In genomic region chr10:125979976-125980375, GRCh38 we compare ENCODE assay signal across 21 cellular contexts.
"Had no signal": no experiment of that assay in that cellular context is flagged by ENCODE, and none has a peak within 500 bp of the region (broad histone marks: within the 10 kb centered on the region; RNA-seq: fewer than 3 reads in every experiment).

No MANE protein-coding gene starts in this region.

- H3K9me3 ChIP-seq: left lung, lower lobe of right lung, ovary, right atrium auricular region, right lobe of liver, spleen, suprapubic skin, thoracic aorta, tibial artery, upper lobe of right lung had no signal

- DNase-seq: hippocampal formation; kidney glomerular epithelial cell; left colon; left lung; lower lobe of right lung; mammary epithelial cell; mesenchymal stem cell; naive thymus-derived CD4-positive, alpha-beta T cell; ovary; right lobe of liver; small intestine; spleen; stimulated activated CD4-positive, alpha-beta T cell treated with anti-CD3 and anti-CD28 coated beads, Interleukin-4, amount 100 ng/mL, for 24 hours; stimulated activated naive CD4-positive, alpha-beta T cell; tibial artery; upper lobe of right lung had no signal

- H3K36me3 ChIP-seq: left lung, lower lobe of right lung, ovary, right atrium auricular region, right lobe of liver, spleen, suprapubic skin, thoracic aorta, tibial artery, upper lobe of right lung had no signal

- ATAC-seq: left colon; left lung; lower lobe of right lung; naive thymus-derived CD4-positive, alpha-beta T cell; natural killer cell treated with Interleukin-12 subunit alpha and Interleukin-12 subunit beta and Interleukin-15 and Interleukin-18, amount 100 ng/mL, for 72 hours; right lobe of liver; stimulated activated effector memory CD8-positive, alpha-beta T cell treated with anti-CD3 and anti-CD28 coated beads, Interleukin-12 subunit alpha, Interleukin-12 subunit beta, amount 100 ng/mL, for 72 hours; upper lobe of right lung had no signal

- H3K27ac ChIP-seq: left lung, lower lobe of right lung, ovary, right atrium auricular region, right lobe of liver, spleen, suprapubic skin, thoracic aorta, tibial artery, upper lobe of right lung had no signal

- H3K4me3 ChIP-seq: left lung, lower lobe of right lung, ovary, right atrium auricular region, right lobe of liver, spleen, suprapubic skin, thoracic aorta, tibial artery, upper lobe of right lung had no signal

- H3K27me3 ChIP-seq: left lung, ovary, right atrium auricular region, right lobe of liver, suprapubic skin, upper lobe of right lung had no signal

- H3K4me1 ChIP-seq: left lung, lower lobe of right lung, right atrium auricular region, right lobe of liver, suprapubic skin, tibial artery, upper lobe of right lung had no signal
